Comparison of ENCODE assay signal across 8 cellular contexts in the genomic region with DNA sequence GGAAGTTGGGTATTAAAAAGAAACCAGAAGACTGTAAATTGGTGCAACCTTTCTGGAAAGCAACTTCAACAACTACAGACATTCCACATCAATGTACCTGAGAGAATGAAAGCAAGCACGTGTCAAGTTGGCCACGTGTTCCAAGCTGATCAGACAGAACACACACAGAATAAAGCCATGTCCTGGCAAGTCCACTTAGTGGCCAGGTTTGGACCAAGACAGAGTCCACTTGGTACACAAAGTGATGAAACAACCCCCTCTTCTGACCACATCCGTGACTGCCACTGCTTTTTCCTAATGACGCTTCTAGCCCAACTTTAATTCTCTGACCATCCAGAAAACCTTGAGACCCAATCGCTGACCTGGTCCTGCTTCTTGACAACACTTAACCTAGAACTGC.
DNase-seq lines count a peak whose midpoint lies in the region; ATAC-seq and TF ChIP-seq lines count a peak whose summit lies in the region.

No MANE protein-coding gene starts in this region.

- peak; percentile 41 for DNase-seq in NCI-H146 (lab: John Stamatoyannopoulos, UW)
- no peak for DNase-seq in NCI-H146 treated with DMSO at 0.1 percent for 48 hours (lab: John Stamatoyannopoulos, UW; ENCODE audit: unreplicated experiment)
- DNase-seq in RKO (ENCODE audit: low spot score), result peak; percentile 40
- peak; percentile 28 to 73 for DNase-seq in foreskin fibroblast
- peak; percentile 71 for DNase-seq in sciatic nerve (ENCODE audit: low spot score)
- DNase-seq in NCI-H1436 treated with DMSO at 0.1 percent for 48 hours (lab: John Stamatoyannopoulos, UW), result no peak
- DNase-seq in activated T-cell treated with anti-CD3 and anti-CD28 coated beads, Interleukin-2, amount 50 U/mL, for 1 hour, result no peak

- ATAC-seq in sciatic nerve (peak; percentile 81), GM18868 (IDR thresholded peaks at IDR 0.05; ENCODE audit: unreplicated experiment) (no peak)

- TF ChIP-seq CTCF in foreskin fibroblast (IDR thresholded peaks at IDR 0.05; ENCODE audit: low read depth, low read length), result peak; percentile 64

- intact Hi-C loops in sciatic nerve (cut with DNase I), result loop anchor here (10.0 kb wide), 1 partner anchor 74 kb away; no protein-coding TSS in a partner anchor

- no peak overlapping the region for H3K4me3 ChIP-seq in foreskin fibroblast (ENCODE audit: low read depth in 1 of 2, low read length in 2 of 2)

Comparison
In these comparisons a context has a peak if more than half of its experiments do, and no peak if none do; other contexts are left out.
1. DNase-seq: peak in NCI-H146 (single experiment), RKO (single experiment), foreskin fibroblast (2 of 2) and sciatic nerve (single experiment); none in NCI-H146 treated with DMSO at 0.1 percent for 48 hours (single experiment), NCI-H1436 treated with DMSO at 0.1 percent for 48 hours (single experiment) and activated T-cell treated with anti-CD3 and anti-CD28 coated beads, Interleukin-2, amount 50 U/mL, for 1 hour (single experiment).